ENCODE assay signal across 21 cellular contexts in genomic region chr6:40569162-40569920, GRCh38. TPM values are rescaled to one million over a fixed set of nuclear protein-coding genes. Genes with fewer than 3 reads are reported as not detected.
DNase-seq lines count a peak whose midpoint lies in the region; ATAC-seq, FAIRE-seq and TF ChIP-seq lines count a peak whose summit lies in the region.
"Had no signal": no experiment of that assay in that cellular context is flagged by ENCODE, and none has a peak within 500 bp of the region (broad histone marks: within the 10 kb centered on the region; RNA-seq: fewer than 3 reads in every experiment).

No MANE protein-coding gene starts in this region.

- H2BK12ac ChIP-seq in neuronal stem cell (ENCODE audit: low read length): no peak overlapping the region

- peak overlapping the region; percentile 25 for H3K18ac ChIP-seq in neuronal stem cell (ENCODE audit: low read length)

- peaks cover 0 to 22% (median 0%) of the 10 kb centered on the region in 11 experiments; a peak in 3 of 22 replicates for H4K20me1 ChIP-seq in BLaER1 treated with 17β-estradiol and CSF1 and Interleukin-3, amounts not matched to agents 10 nM and 100 nM

- no peak overlapping the region for H3K4me3 ChIP-seq in BLaER1 treated with 17β-estradiol and CSF1 and Interleukin-3, amounts not matched to agents 10 nM and 100 nM
- H3K4me3 ChIP-seq in SK-N-MC: no peak overlapping the region
- H3K4me3 ChIP-seq in neuronal stem cell (ENCODE audit: low read length in 2 of 2): no peak overlapping the region
- H3K4me3 ChIP-seq: HAP-1 had no signal

- no peak overlapping the region for H2AK5ac ChIP-seq in neuronal stem cell (ENCODE audit: low read depth, low read length)

- ATAC-seq in HG03025 (IDR thresholded peaks at IDR 0.05; ENCODE audit: low FRiP score, unreplicated experiment): no peak
- ATAC-seq in omental fat pad (ENCODE audit: low FRiP score): no peak
- ATAC-seq: PC-3 had no signal

- no peak for FAIRE-seq in GM12891 (lab: Jason Lieb, UNC)

- H3K9ac ChIP-seq in BLaER1 treated with 17β-estradiol and CSF1 and Interleukin-3, amounts not matched to agents 10 nM and 100 nM: no peak overlapping the region
- H3K9ac ChIP-seq in SK-N-MC (ENCODE audit: insufficient read length) (no peak overlapping the region), neuronal stem cell (ENCODE audit: low read depth, low read length, poor library complexity) (no peak overlapping the region)

- no peak overlapping the region for H2BK5ac ChIP-seq in neuronal stem cell (ENCODE audit: low read length)

- H3K27ac ChIP-seq in BLaER1 treated with 17β-estradiol and CSF1 and Interleukin-3, amounts not matched to agents 10 nM and 100 nM: 0 out of 22 replicates have a peak overlapping the region, but pooled peaks of 1 of the 11 experiments have one; percentile 4
- H3K27ac ChIP-seq in SK-N-MC (0 out of 2 replicates have a peak overlapping the region, but pooled peaks have one; percentile 54), neuronal stem cell (replicated peaks; ENCODE audit: low read length) (no peak overlapping the region)
- H3K27ac ChIP-seq: HL-60 had no signal

- peaks cover 0 to 13% (median 8%) of the 10 kb centered on the region in 11 experiments; a peak in 11 of 22 replicates for H3K9me3 ChIP-seq in BLaER1 treated with 17β-estradiol and CSF1 and Interleukin-3, amounts not matched to agents 10 nM and 100 nM (replicated peaks in 1 of 11)
- H3K9me3 ChIP-seq in SK-N-MC (ENCODE audit: low read depth, low read length) (no peaks in the 10 kb centered on the region), neuronal stem cell (replicated peaks in 1 of 2; ENCODE audit: control insufficient read depth in 2 of 2, insufficient read depth in 1 of 2, low read depth in 1 of 2, low read length in 2 of 2) (no peaks in the 10 kb centered on the region)
- H3K9me3 ChIP-seq: HAP-1 had no signal

- H3K23ac ChIP-seq in neuronal stem cell (ENCODE audit: low read depth, low read length, poor library complexity): no peak overlapping the region

- H2BK15ac ChIP-seq in neuronal stem cell (ENCODE audit: low read length): no peak overlapping the region

- H3K36me3 ChIP-seq in BLaER1 treated with 17β-estradiol and CSF1 and Interleukin-3, amounts not matched to agents 10 nM and 100 nM: peaks cover 0 to 8% (median 0%) of the 10 kb centered on the region in 11 experiments; a peak in 2 of 22 replicates
- H3K36me3 ChIP-seq in SK-N-MC (ENCODE audit: insufficient read depth, low read length): no peaks in the 10 kb centered on the region
- no peaks in the 10 kb centered on the region for H3K36me3 ChIP-seq in neuronal stem cell (replicated peaks in 1 of 2; ENCODE audit: control insufficient read depth in 2 of 2, insufficient read depth in 2 of 2, low read length in 2 of 2)
- H3K36me3 ChIP-seq: HAP-1 had no signal

- no CpG with 5 or more reads among the region's 8 CpGs for WGBS in neuronal stem cell (ENCODE audit: extremely low coverage in 2 of 2, insufficient read length in 2 of 2, insufficient replicate concordance in 1 of 2), 2 donors

- H4K91ac ChIP-seq in neuronal stem cell (ENCODE audit: low read depth, low read length, poor library complexity): peak overlapping the region; percentile 40

- no peak for DNase-seq in GM12891 (ENCODE audit: insufficient read length, low spot score)
- DNase-seq in SK-N-MC (ENCODE audit: low read depth, low spot score): no peak
- no peak for DNase-seq in neuronal stem cell (ENCODE audit: low spot score)
- no peak for DNase-seq in omental fat pad (ENCODE audit: low spot score)
- DNase-seq in inferior parietal cortex (ENCODE audit: extremely low spot score): no peak
- DNase-seq: ACHN, DMS79 treated with DMSO at 0.1 percent for 48 hours, GDM1, IMR-90, NCI-H1092 treated with DMSO at 0.1 percent for 48 hours, NCI-H2081, NCI-H2171 treated with DMSO at 0.1 percent for 48 hours, NCI-H774, PC-3 had no signal

- H3K4me2 ChIP-seq in BLaER1 treated with 17β-estradiol and CSF1 and Interleukin-3, amounts not matched to agents 10 nM and 100 nM: peak overlapping the region in 8 of 11 experiments; percentile 3 to 60 (median 40); a peak in 12 of 22 replicates
- no peak overlapping the region for H3K4me2 ChIP-seq in neuronal stem cell (ENCODE audit: insufficient read depth, low read length, poor library complexity, severe bottlenecking)

- H3K79me1 ChIP-seq in neuronal stem cell (ENCODE audit: low read depth, low read length): no peaks in the 10 kb centered on the region

- H3K4me1 ChIP-seq in BLaER1 treated with 17β-estradiol and CSF1 and Interleukin-3, amounts not matched to agents 10 nM and 100 nM: peaks cover 0 to 24% (median 20%) of the 10 kb centered on the region in 10 experiments; a peak in 17 of 20 replicates
- H3K4me1 ChIP-seq in neuronal stem cell (ENCODE audit: control insufficient read depth in 2 of 2, insufficient read depth in 1 of 2, low read depth in 1 of 2, low read length in 2 of 2): no peaks in the 10 kb centered on the region
- H3K4me1 ChIP-seq: HAP-1 had no signal

- H3K14ac ChIP-seq in neuronal stem cell (ENCODE audit: low read length): no peak overlapping the region

- no peak overlapping the region for H4K8ac ChIP-seq in neuronal stem cell (ENCODE audit: low read depth, low read length)

- no peak for TF ChIP-seq POLR2A in GM12891 (IDR thresholded peaks at IDR 0.05; ENCODE audit: low read depth, low read length)

- H2AFZ ChIP-seq in neuronal stem cell (ENCODE audit: low read length): no peak overlapping the region

- no peak overlapping the region for H3K4ac ChIP-seq in neuronal stem cell (ENCODE audit: low read length)

- TF ChIP-seq CTCF in omental fat pad (IDR thresholded peaks at IDR 0.05): no peak

- no peaks in the 10 kb centered on the region for H3K27me3 ChIP-seq in BLaER1 treated with 17β-estradiol and CSF1 and Interleukin-3, amounts not matched to agents 10 nM and 100 nM
- no peaks in the 10 kb centered on the region for H3K27me3 ChIP-seq in neuronal stem cell (ENCODE audit: control insufficient read depth in 3 of 3, insufficient read depth in 3 of 3, low read depth in 1 of 3, low read length in 3 of 3)

- H2BK120ac ChIP-seq in neuronal stem cell (ENCODE audit: low read depth, low read length): no peak overlapping the region

TF ChIP-seq in GM12891, 5 proteins besides CTCF, POLR2A, EP300 and RAD21:
- TF ChIP-seq SPI1 (IDR thresholded peaks at IDR 0.05; ENCODE audit: low read depth, low read length) (peak; percentile 75), POLR2AphosphoS5 (IDR thresholded peaks at IDR 0.05; ENCODE audit: low read depth, low read length) (no peak)

RNA-seq across cellular contexts. Expression of gene LRFN2, which starts 17.8 kb away (rescaled TPM):
- not detected for polyA plus RNA-seq in GM12891 (2012; ENCODE audit: low read depth, missing spikeins)
- 0.33 TPM for polyA plus RNA-seq in neuronal stem cell (2013, experiment 1 of 2)
- 0.33 TPM for polyA plus RNA-seq in neuronal stem cell (2013, experiment 2 of 2)
- total RNA-seq in omental fat pad: not detected
- total RNA-seq: HT1080, IMR-90, MCF 10A, NCI-H460, PC-3 had no signal
- polyA plus RNA-seq: IMR-90 had no signal
